In genomic region chr17:59914274-59914854, GRCh38 we compare ENCODE assay signal across 9 cellular contexts. TPM values are rescaled to one million over a fixed set of nuclear protein-coding genes. Genes with fewer than 3 reads are reported as not detected.
DNase-seq lines count a peak whose midpoint lies in the region; ATAC-seq, FAIRE-seq and TF ChIP-seq lines count a peak whose summit lies in the region.
"Had no signal": no experiment of that assay in that cellular context is flagged by ENCODE, and none has a peak within 500 bp of the region (broad histone marks: within the 10 kb centered on the region; RNA-seq: fewer than 3 reads in every experiment).

No MANE protein-coding gene starts in this region.

- no peak for FAIRE-seq in urothelium cell line (lab: Jason Lieb, UNC)

- no peak for ATAC-seq in GM21576 (IDR thresholded peaks at IDR 0.05; ENCODE audit: unreplicated experiment)

- TF ChIP-seq CTCF in AG04450 (IDR thresholded peaks at IDR 0.05; ENCODE audit: low read depth, low read length) (peak; percentile 59), GM12865 (IDR thresholded peaks at IDR 0.05; ENCODE audit: insufficient read depth, low read depth, low read length, missing control alignments) (peak; percentile 52), ascending aorta (IDR thresholded peaks at IDR 0.05) (peak; percentile 30 to 67 (median 57))

- DNase-seq in AG04450 (ENCODE audit: low read depth, low spot score) (no peak), GM12865 (ENCODE audit: low read depth) (peak; percentile 53), NCI-H2171 (lab: John Stamatoyannopoulos, UW) (peak; percentile 4), ascending aorta (ENCODE audit: low spot score in 2 of 2) (no peak), inferior parietal cortex (ENCODE audit: extremely low spot score) (peak; percentile 59), urothelium cell line (ENCODE audit: low spot score) (peak; percentile 74), ecto neural progenitor cell (ENCODE audit: low spot score) (no peak)

- POLR2A ChIA-PET in AG04450 (lab: Yijun Ruan, JAX) = interaction anchor here (0.6 to 0.7 kb wide), 2 partner anchors 51 to 71 kb away, joined by 3 to 9 read pairs; no protein-coding TSS in a partner anchor

- H3K27ac ChIP-seq in AG04450 (ENCODE audit: low read depth, low read length) = no peak overlapping the region
- no peak overlapping the region for H3K27ac ChIP-seq in ascending aorta
- H3K27ac ChIP-seq: epithelial cell of prostate had no signal

- intact Hi-C loops in ascending aorta (cut with DNase I) = no loop called here

- no peaks in the 10 kb centered on the region for H3K4me1 ChIP-seq in ascending aorta

- H3K27me3 ChIP-seq in AG04450 (ENCODE audit: control insufficient read depth, insufficient read depth, low read length) (no peaks in the 10 kb centered on the region), ascending aorta (no peaks in the 10 kb centered on the region)

- H3K4me3 ChIP-seq in AG04450 (ENCODE audit: low read depth, low read length) = no peak overlapping the region
- H3K4me3 ChIP-seq in GM12865 (ENCODE audit: low read depth, low read length) = no peak overlapping the region
- no peak overlapping the region for H3K4me3 ChIP-seq in ascending aorta

- CTCF ChIA-PET in AG04450 (lab: Charles Lee) = interaction anchor here (0.6 to 5.6 kb wide), 35 partner anchors 10 to 603 kb away, joined by 3 to 77 read pairs (median 5); partner anchors contain the start of gene RNFT1

- no peaks in the 10 kb centered on the region for H3K9me3 ChIP-seq in AG04450 (ENCODE audit: control insufficient read depth, insufficient read depth, low read length)
- H3K9me3 ChIP-seq in ascending aorta = no peaks in the 10 kb centered on the region

- peaks cover 46 to 47% of the 10 kb centered on the region in 2 donors for H3K36me3 ChIP-seq in ascending aorta

RNA-seq across cellular contexts. Expression of gene RPS6KB1, which starts 21.4 kb away (rescaled TPM):
- polyA plus RNA-seq in AG04450 (2011; rRNA removed) = 19.1 and 21.9 TPM in 2 replicates
- 15.7 and 21.8 TPM in 2 replicates for polyA minus RNA-seq in AG04450 (2011; rRNA and poly(A)+ RNA removed)
- total RNA-seq in ascending aorta = 9.3 TPM

RNA-seq across cellular contexts. Expression of gene TUBD1, which starts 21.6 kb away (rescaled TPM):
- polyA plus RNA-seq in AG04450 (2011; rRNA removed) = 3.9 and 5.1 TPM in 2 replicates
- polyA minus RNA-seq in AG04450 (2011; rRNA and poly(A)+ RNA removed) = 3.4 and 6.0 TPM in 2 replicates
- 0.64 TPM for total RNA-seq in ascending aorta

RNA-seq across cellular contexts. Expression of gene RNFT1, which starts 50.2 kb away (rescaled TPM):
- polyA plus RNA-seq in AG04450 (2011; rRNA removed) = 16.4 and 20.8 TPM in 2 replicates
- polyA minus RNA-seq in AG04450 (2011; rRNA and poly(A)+ RNA removed) = 12.4 TPM in 2 replicates
- total RNA-seq in ascending aorta = 1.9 TPM

Comparison
In these comparisons a context has a peak if more than half of its experiments do, and no peak if none do; other contexts are left out.
1. DNase-seq: peak in GM12865 (single experiment), NCI-H2171 (single experiment), inferior parietal cortex (single experiment) and urothelium cell line (single experiment); none in AG04450 (single experiment), ascending aorta (0 of 2) and ecto neural progenitor cell (single experiment).
2. Peak in every context shown above with its lines, with median percentiles within 50 percentile points of each other: CTCF ChIP-seq.